Comparison of ENCODE assay signal across 1 cellular context in the genomic region with DNA sequence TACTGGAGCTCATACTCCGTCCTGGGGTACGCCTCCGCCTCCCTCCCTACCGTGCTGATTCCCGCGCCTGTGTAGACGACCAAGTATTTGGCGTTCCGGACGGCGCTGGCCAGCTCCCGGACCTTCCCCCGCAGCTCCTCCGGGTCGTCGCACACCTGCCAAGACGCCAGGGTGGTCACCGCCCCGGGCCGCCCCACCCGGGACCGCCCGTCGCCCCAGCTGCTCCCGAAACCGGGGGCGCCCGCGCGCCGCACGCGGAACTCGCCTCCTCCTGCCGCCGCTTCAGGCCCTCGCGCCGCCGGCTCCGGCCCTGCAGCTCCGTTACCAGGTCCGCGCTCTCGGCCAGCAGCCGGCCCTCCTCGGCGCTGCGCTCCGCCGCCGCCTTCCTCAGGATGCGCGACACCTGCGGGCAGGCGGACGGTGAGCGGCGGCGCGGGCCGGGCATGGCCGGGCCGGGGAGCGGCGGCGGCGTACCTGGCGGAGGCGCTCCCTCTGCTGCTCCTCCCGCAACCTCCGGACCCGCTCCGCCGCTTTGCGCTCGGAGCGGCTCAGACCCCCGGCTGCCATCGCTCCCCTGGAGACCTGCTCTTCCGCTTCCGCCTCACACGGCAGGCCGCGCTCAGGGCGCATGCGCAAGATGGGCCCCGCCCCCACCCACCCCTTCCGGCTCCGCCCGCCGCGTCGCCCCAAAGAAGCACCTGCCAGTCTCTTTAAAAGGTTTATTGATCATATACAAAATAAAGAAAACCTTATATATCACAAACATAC.
A peak's percentile ranks its signal among the peaks of the same experiment; 100 is the strongest.
TF ChIP-seq lines count a peak whose summit lies in the region.

A gene with protein sequence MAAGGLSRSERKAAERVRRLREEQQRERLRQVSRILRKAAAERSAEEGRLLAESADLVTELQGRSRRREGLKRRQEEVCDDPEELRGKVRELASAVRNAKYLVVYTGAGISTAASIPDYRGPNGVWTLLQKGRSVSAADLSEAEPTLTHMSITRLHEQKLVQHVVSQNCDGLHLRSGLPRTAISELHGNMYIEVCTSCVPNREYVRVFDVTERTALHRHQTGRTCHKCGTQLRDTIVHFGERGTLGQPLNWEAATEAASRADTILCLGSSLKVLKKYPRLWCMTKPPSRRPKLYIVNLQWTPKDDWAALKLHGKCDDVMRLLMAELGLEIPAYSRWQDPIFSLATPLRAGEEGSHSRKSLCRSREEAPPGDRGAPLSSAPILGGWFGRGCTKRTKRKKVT (minus strand): TSS at position 612 of the 768 bp plus-strand sequence. CDS start 45 bp downstream, at position 567.

TF ChIP-seq in Ishikawa, 13 proteins besides CTCF, POLR2A, EP300 and RAD21 (continued from another document):
- TF ChIP-seq, protein P1, sequence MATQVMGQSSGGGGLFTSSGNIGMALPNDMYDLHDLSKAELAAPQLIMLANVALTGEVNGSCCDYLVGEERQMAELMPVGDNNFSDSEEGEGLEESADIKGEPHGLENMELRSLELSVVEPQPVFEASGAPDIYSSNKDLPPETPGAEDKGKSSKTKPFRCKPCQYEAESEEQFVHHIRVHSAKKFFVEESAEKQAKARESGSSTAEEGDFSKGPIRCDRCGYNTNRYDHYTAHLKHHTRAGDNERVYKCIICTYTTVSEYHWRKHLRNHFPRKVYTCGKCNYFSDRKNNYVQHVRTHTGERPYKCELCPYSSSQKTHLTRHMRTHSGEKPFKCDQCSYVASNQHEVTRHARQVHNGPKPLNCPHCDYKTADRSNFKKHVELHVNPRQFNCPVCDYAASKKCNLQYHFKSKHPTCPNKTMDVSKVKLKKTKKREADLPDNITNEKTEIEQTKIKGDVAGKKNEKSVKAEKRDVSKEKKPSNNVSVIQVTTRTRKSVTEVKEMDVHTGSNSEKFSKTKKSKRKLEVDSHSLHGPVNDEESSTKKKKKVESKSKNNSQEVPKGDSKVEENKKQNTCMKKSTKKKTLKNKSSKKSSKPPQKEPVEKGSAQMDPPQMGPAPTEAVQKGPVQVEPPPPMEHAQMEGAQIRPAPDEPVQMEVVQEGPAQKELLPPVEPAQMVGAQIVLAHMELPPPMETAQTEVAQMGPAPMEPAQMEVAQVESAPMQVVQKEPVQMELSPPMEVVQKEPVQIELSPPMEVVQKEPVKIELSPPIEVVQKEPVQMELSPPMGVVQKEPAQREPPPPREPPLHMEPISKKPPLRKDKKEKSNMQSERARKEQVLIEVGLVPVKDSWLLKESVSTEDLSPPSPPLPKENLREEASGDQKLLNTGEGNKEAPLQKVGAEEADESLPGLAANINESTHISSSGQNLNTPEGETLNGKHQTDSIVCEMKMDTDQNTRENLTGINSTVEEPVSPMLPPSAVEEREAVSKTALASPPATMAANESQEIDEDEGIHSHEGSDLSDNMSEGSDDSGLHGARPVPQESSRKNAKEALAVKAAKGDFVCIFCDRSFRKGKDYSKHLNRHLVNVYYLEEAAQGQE (IDR thresholded peaks at IDR 0.05; ENCODE audit: low read depth), result peak; percentile 43
- TF ChIP-seq, protein P2, sequence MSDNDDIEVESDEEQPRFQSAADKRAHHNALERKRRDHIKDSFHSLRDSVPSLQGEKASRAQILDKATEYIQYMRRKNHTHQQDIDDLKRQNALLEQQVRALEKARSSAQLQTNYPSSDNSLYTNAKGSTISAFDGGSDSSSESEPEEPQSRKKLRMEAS (IDR thresholded peaks at IDR 0.05), result no peak
- TF ChIP-seq TAF1 (IDR thresholded peaks at IDR 0.05; ENCODE audit: low read depth), result peak; percentile 75; the same call in 1 of the 2 replicates
- no peak for TF ChIP-seq FOXM1 (IDR thresholded peaks at IDR 0.05; ENCODE audit: borderline replicate concordance, low read depth)
- TF ChIP-seq CREB1 (IDR thresholded peaks at IDR 0.05; ENCODE audit: low read depth), result no peak
- TF ChIP-seq YY1 (IDR thresholded peaks at IDR 0.05; ENCODE audit: low read depth), result peak; percentile 80
- TF ChIP-seq CEBPB (IDR thresholded peaks at IDR 0.05), result no peak
- TF ChIP-seq EGR1 (IDR thresholded peaks at IDR 0.05), result peak; percentile 12; the same call in 1 of the 2 replicates
- no peak for TF ChIP-seq NFIC (IDR thresholded peaks at IDR 0.05)
- no peak for TF ChIP-seq TEAD4 (IDR thresholded peaks at IDR 0.05)
- TF ChIP-seq, protein P3, sequence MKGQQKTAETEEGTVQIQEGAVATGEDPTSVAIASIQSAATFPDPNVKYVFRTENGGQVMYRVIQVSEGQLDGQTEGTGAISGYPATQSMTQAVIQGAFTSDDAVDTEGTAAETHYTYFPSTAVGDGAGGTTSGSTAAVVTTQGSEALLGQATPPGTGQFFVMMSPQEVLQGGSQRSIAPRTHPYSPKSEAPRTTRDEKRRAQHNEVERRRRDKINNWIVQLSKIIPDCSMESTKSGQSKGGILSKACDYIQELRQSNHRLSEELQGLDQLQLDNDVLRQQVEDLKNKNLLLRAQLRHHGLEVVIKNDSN (IDR thresholded peaks at IDR 0.05), result no peak
